In genomic region chr2:3725458-3726250, GRCh38 we compare ENCODE assay signal across 16 cellular contexts. TPM values are rescaled to one million over a fixed set of nuclear protein-coding genes. Genes with fewer than 3 reads are reported as not detected.
DNase-seq lines count a peak whose midpoint lies in the region; ATAC-seq and TF ChIP-seq lines count a peak whose summit lies in the region.
"Had no signal": no experiment of that assay in that cellular context is flagged by ENCODE, and none has a peak within 500 bp of the region (broad histone marks: within the 10 kb centered on the region; RNA-seq: fewer than 3 reads in every experiment).

No MANE protein-coding gene starts in this region.

- POLR2A ChIA-PET in MCF 10A (lab: Yijun Ruan, JAX), result no interaction called here

- H3K79me2 ChIP-seq in mammary epithelial cell (ENCODE audit: insufficient read depth, low read length), result no peaks in the 10 kb centered on the region

- no peak overlapping the region for H3K9ac ChIP-seq in mammary epithelial cell (ENCODE audit: insufficient read depth, low read length)

- no peaks in the 10 kb centered on the region for H3K27me3 ChIP-seq in mammary epithelial cell (ENCODE audit: insufficient read depth, low read length)
- peaks cover 12% of the 10 kb centered on the region; the same call in 1 of the 2 replicates for H3K27me3 ChIP-seq in SJCRH30
- H3K27me3 ChIP-seq in upper lobe of right lung, result no peaks in the 10 kb centered on the region
- H3K27me3 ChIP-seq in left lung, result peaks cover 0 to 24% of the 10 kb centered on the region in 2 donors

- WGBS in mammary epithelial cell (ENCODE audit: low coverage, missing lambda C conversion rate), result 78% methylated on average over 14 of the region's 23 CpGs

- H3K27ac Mint-ChIP-seq in MCF 10A (ENCODE audit: low read depth, unreplicated experiment), result peak overlapping the region; percentile 46

- H3K9me3 Mint-ChIP-seq in MCF 10A (ENCODE audit: unreplicated experiment), result peaks cover 22% of the 10 kb centered on the region

- TF ChIP-seq CTCF in MCF 10A (IDR thresholded peaks at IDR 0.05; ENCODE audit: unreplicated experiment) (no peak), mammary epithelial cell (conservative IDR thresholded peaks at IDR 0.05 in 1 of 2, IDR thresholded peaks at IDR 0.05 in 1 of 2; ENCODE audit: extremely low read depth in 1 of 2, insufficient read depth in 1 of 2, low read depth in 1 of 2, low read length in 2 of 2) (no peak), upper lobe of right lung (IDR thresholded peaks at IDR 0.05) (no peak), left lung (IDR thresholded peaks at IDR 0.05) (no peak)

- in situ Hi-C loops in mammary epithelial cell (cut with MboI; ENCODE audit: low sequenced_read_pairs in 2 of 2), result no loop called here

- H2AFZ ChIP-seq in mammary epithelial cell (ENCODE audit: low read depth, low read length), result no peak overlapping the region
- H2AFZ ChIP-seq: PC-9 had no signal

- BruUV-seq in MCF 10A (replicated peaks; lab: Mats Ljungman, UMichigan) (no TSS peak), mammary epithelial cell (replicated peaks; lab: Mats Ljungman, UMichigan) (no TSS peak)

- H3K4me1 ChIP-seq in mammary epithelial cell (ENCODE audit: insufficient read depth, low read length) (no peaks in the 10 kb centered on the region), SJCRH30 (no peaks in the 10 kb centered on the region), upper lobe of right lung (no peaks in the 10 kb centered on the region), left lung (peaks cover 0 to 5% of the 10 kb centered on the region in 2 donors)
- H3K4me1 ChIP-seq: BE2C had no signal

- no peaks in the 10 kb centered on the region for H3K36me3 Mint-ChIP-seq in MCF 10A (ENCODE audit: insufficient read depth, unreplicated experiment)

- peaks cover 5% of the 10 kb centered on the region for H3K4me1 Mint-ChIP-seq in MCF 10A (ENCODE audit: insufficient read depth, unreplicated experiment)

- intact Hi-C loops in MCF 10A (cut with micrococcal nuclease) (no loop called here), mammary epithelial cell (cut with micrococcal nuclease) (no loop called here), upper lobe of right lung (cut with DNase I) (no loop called here), left lung (cut with DNase I) (no loop called here)

- H4K20me1 ChIP-seq in mammary epithelial cell (ENCODE audit: insufficient read depth, low read length), result no peaks in the 10 kb centered on the region

- H3K4me3 Mint-ChIP-seq in MCF 10A (ENCODE audit: unreplicated experiment), result no peak overlapping the region

- CTCF ChIA-PET in MCF 10A (lab: Yijun Ruan, JAX) (interaction anchor here (1.0 to 6.2 kb wide), 3 partner anchors 12 to 82 kb away, joined by 3 to 50 read pairs (median 24); no protein-coding TSS in a partner anchor), mammary epithelial cell (lab: Charles Lee; ENCODE audit: low non-redundant PET) (no interaction called here)

- DNase-seq in MCF 10A (ENCODE audit: unreplicated experiment) (no peak), mammary epithelial cell (no peak), SJCRH30 (peak; percentile 16), mesenteric fat pad (ENCODE audit: low spot score) (peak; percentile 64), upper lobe of right lung (no peak), left lobe of liver (ENCODE audit: low spot score) (no peak), left lung (no peak)
- DNase-seq: BE2C, DMS79, Karpas-422, NCI-H1694 treated with DMSO at 0.1 percent for 48 hours, NCI-H69, PC-9 had no signal

- no peaks in the 10 kb centered on the region for H3K9me3 ChIP-seq in mammary epithelial cell (replicated peaks; ENCODE audit: insufficient read depth, low read length)
- no peaks in the 10 kb centered on the region for H3K9me3 ChIP-seq in SJCRH30 (replicated peaks)
- no peaks in the 10 kb centered on the region for H3K9me3 ChIP-seq in upper lobe of right lung
- no peaks in the 10 kb centered on the region for H3K9me3 ChIP-seq in left lung
- H3K9me3 ChIP-seq: BE2C had no signal

- H3K36me3 ChIP-seq in mammary epithelial cell (ENCODE audit: insufficient read depth, low read length) (no peaks in the 10 kb centered on the region), SJCRH30 (no peaks in the 10 kb centered on the region), upper lobe of right lung (no peaks in the 10 kb centered on the region), left lung (no peaks in the 10 kb centered on the region)
- H3K36me3 ChIP-seq: BE2C had no signal

- H3K27ac ChIP-seq in mammary epithelial cell (ENCODE audit: insufficient read depth, low read depth, low read length) (no peak overlapping the region), SJCRH30 (no peak overlapping the region), upper lobe of right lung (no peak overlapping the region), left lung (no peak overlapping the region)
- H3K27ac ChIP-seq: A549, PC-9 had no signal

- H3K27me3 Mint-ChIP-seq in MCF 10A (ENCODE audit: insufficient read depth, unreplicated experiment), result peaks cover 52% of the 10 kb centered on the region

- no peak overlapping the region for H3K4me2 ChIP-seq in mammary epithelial cell (ENCODE audit: insufficient read depth, low read depth, low read length)
- H3K4me2 ChIP-seq: A549, PC-9 had no signal

- dilution Hi-C loops in mammary epithelial cell (cut with HindIII; ENCODE audit: low sequenced_read_pairs), result no loop called here

- ATAC-seq in upper lobe of right lung (peak; percentile 8), left lobe of liver (no peak), left lung (no peak)

- H3K4me3 ChIP-seq in mammary epithelial cell (replicated peaks in 1 of 3; ENCODE audit: insufficient read depth in 1 of 3, low read depth in 2 of 3, low read length in 3 of 3) (no peak overlapping the region), SJCRH30 (no peak overlapping the region), upper lobe of right lung (no peak overlapping the region), left lung (no peak overlapping the region)
- H3K4me3 ChIP-seq: A549, PC-9 had no signal

RNA-seq across cellular contexts. Expression of gene DCDC2C, which starts 22.3 kb away (rescaled TPM):
- total RNA-seq in MCF 10A (2022), result not detected in 2 replicates
- total RNA-seq in mammary epithelial cell, result not detected
- not detected for polyA plus RNA-seq in mammary epithelial cell
- not detected for polyA minus RNA-seq in mammary epithelial cell
- total RNA-seq in SJCRH30 (2014; rRNA removed; shearing (Covaris generic)), result not detected in 2 replicates
- total RNA-seq in mesenteric fat pad, result not detected
- total RNA-seq in upper lobe of right lung, result not detected
- not detected for total RNA-seq in left lobe of liver
- total RNA-seq in left lung, result not detected
- total RNA-seq: M059J, NCI-H460, PC-9 had no signal
- polyA plus RNA-seq: A549 had no signal

Comparison
In these comparisons a context has a peak if more than half of its experiments do, and no peak if none do; other contexts are left out.
1. DNase-seq: peak in SJCRH30 (2 of 2) and mesenteric fat pad (single experiment); none in MCF 10A (single experiment), mammary epithelial cell (single experiment), upper lobe of right lung (single experiment), left lobe of liver (single experiment) and left lung (0 of 2).